ENCODE assay signal across 7 cellular contexts in genomic region chr19:740816-741505, GRCh38. TPM values are rescaled to one million over a fixed set of nuclear protein-coding genes. Genes with fewer than 3 reads are reported as not detected.
"Had no signal": no experiment of that assay in that cellular context is flagged by ENCODE, and none has a peak within 500 bp of the region (broad histone marks: within the 10 kb centered on the region; RNA-seq: fewer than 3 reads in every experiment).

No MANE protein-coding gene starts in this region.

RNA-seq across cellular contexts. Expression of gene MISP, which starts 10.0 kb away (rescaled TPM):
- total RNA-seq: Right ventricle myocardium inferior had no signal
- polyA plus RNA-seq: IgD-negative memory B cell had no signal

RNA-seq across cellular contexts. Expression of gene PALM, which starts 32.2 kb away (rescaled TPM):
- total RNA-seq: HT1080 had no signal
- polyA plus RNA-seq: IgD-negative memory B cell had no signal

RNA-seq across cellular contexts. Expression of gene PRSS57, which starts 45.7 kb away (rescaled TPM):
- total RNA-seq: HT1080, LHCN-M2, MCF 10A, NCI-H460, Right ventricle myocardium inferior, SJCRH30 had no signal
- polyA plus RNA-seq: IgD-negative memory B cell had no signal
